ENCODE assay signal across 2 cellular contexts in the genomic region with DNA sequence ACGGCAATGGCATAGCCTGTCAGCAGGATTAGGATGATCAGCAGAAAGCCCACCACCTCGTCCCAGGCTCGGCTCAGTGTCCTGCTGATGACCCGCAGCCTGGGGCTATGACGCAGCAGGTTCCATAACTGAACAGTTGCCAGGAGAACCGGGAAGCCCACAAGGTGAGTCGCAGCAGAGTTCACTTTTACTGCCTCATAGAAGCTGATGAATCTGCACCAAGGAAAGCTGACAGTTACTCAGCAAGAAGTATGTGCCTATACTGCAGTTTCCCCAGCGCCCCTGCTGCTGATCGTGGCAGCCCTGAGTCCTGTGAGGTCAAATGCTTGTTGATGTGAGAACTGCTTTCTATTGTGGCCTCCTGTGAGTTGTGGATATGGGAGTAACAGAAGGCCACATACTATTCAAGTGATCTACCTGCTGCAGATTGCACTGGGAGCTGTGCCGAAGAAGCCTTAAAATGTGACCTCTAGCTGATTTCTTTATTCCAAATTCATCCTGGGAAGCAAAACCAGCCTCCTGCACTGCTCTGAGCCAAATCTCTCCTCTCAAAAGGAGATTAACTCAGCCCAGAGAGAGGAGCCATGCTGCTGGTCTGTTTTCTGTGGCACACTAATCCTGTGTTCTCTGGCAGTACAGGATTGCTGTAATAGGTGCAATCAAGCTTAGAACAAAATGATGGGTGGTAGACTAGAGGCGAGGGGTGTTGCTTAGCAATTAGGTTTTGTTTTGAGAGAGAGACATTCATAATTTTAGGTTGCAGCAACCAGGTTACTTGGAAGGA.
TF ChIP-seq lines count a peak whose summit lies in the region.

No MANE protein-coding gene starts in this region.

TF ChIP-seq in WTC11, 78 proteins besides CTCF, POLR2A, EP300 and RAD21 (continued from another document):
- TF ChIP-seq, protein P1, sequence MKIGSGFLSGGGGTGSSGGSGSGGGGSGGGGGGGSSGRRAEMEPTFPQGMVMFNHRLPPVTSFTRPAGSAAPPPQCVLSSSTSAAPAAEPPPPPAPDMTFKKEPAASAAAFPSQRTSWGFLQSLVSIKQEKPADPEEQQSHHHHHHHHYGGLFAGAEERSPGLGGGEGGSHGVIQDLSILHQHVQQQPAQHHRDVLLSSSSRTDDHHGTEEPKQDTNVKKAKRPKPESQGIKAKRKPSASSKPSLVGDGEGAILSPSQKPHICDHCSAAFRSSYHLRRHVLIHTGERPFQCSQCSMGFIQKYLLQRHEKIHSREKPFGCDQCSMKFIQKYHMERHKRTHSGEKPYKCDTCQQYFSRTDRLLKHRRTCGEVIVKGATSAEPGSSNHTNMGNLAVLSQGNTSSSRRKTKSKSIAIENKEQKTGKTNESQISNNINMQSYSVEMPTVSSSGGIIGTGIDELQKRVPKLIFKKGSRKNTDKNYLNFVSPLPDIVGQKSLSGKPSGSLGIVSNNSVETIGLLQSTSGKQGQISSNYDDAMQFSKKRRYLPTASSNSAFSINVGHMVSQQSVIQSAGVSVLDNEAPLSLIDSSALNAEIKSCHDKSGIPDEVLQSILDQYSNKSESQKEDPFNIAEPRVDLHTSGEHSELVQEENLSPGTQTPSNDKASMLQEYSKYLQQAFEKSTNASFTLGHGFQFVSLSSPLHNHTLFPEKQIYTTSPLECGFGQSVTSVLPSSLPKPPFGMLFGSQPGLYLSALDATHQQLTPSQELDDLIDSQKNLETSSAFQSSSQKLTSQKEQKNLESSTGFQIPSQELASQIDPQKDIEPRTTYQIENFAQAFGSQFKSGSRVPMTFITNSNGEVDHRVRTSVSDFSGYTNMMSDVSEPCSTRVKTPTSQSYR (CRISPR knock-in tag; IDR thresholded peaks at IDR 0.05), result no peak
- TF ChIP-seq OVOL2 (CRISPR knock-in tag; IDR thresholded peaks at IDR 0.05; ENCODE audit: borderline replicate concordance) (no peak), ETV6 (CRISPR knock-in tag; IDR thresholded peaks at IDR 0.05) (no peak), RELA (CRISPR knock-in tag; IDR thresholded peaks at IDR 0.05; ENCODE audit: borderline replicate concordance) (no peak), ZNF121 (CRISPR knock-in tag; IDR thresholded peaks at IDR 0.05) (no peak), ESRRA (CRISPR knock-in tag; IDR thresholded peaks at IDR 0.05; ENCODE audit: borderline replicate concordance) (no peak), CREM (CRISPR knock-in tag; IDR thresholded peaks at IDR 0.05) (no peak), NR3C1 (CRISPR knock-in tag; conservative IDR thresholded peaks at IDR 0.05; ENCODE audit: low read depth) (no peak), NFATC4 (CRISPR knock-in tag; IDR thresholded peaks at IDR 0.05) (no peak), ZNF138 (CRISPR knock-in tag; conservative IDR thresholded peaks at IDR 0.05) (no peak), CBFB (CRISPR knock-in tag; IDR thresholded peaks at IDR 0.05; ENCODE audit: low read depth) (no peak)
- TF ChIP-seq, protein P2, sequence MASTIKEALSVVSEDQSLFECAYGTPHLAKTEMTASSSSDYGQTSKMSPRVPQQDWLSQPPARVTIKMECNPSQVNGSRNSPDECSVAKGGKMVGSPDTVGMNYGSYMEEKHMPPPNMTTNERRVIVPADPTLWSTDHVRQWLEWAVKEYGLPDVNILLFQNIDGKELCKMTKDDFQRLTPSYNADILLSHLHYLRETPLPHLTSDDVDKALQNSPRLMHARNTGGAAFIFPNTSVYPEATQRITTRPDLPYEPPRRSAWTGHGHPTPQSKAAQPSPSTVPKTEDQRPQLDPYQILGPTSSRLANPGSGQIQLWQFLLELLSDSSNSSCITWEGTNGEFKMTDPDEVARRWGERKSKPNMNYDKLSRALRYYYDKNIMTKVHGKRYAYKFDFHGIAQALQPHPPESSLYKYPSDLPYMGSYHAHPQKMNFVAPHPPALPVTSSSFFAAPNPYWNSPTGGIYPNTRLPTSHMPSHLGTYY (CRISPR knock-in tag; IDR thresholded peaks at IDR 0.05), result no peak

TF ChIP-seq in SK-N-SH treated with all-trans-retinoic acid at 6 μM for 48 hours, 23 proteins besides CTCF, POLR2A, EP300 and RAD21 (continued from another document):
- TF ChIP-seq, protein P3, sequence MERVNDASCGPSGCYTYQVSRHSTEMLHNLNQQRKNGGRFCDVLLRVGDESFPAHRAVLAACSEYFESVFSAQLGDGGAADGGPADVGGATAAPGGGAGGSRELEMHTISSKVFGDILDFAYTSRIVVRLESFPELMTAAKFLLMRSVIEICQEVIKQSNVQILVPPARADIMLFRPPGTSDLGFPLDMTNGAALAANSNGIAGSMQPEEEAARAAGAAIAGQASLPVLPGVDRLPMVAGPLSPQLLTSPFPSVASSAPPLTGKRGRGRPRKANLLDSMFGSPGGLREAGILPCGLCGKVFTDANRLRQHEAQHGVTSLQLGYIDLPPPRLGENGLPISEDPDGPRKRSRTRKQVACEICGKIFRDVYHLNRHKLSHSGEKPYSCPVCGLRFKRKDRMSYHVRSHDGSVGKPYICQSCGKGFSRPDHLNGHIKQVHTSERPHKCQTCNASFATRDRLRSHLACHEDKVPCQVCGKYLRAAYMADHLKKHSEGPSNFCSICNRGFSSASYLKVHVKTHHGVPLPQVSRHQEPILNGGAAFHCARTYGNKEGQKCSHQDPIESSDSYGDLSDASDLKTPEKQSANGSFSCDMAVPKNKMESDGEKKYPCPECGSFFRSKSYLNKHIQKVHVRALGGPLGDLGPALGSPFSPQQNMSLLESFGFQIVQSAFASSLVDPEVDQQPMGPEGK (CRISPR knock-in tag; IDR thresholded peaks at IDR 0.05; ENCODE audit: borderline replicate concordance), result no peak
- TF ChIP-seq SNAI2 (CRISPR knock-in tag; IDR thresholded peaks at IDR 0.05) (no peak), BACH2 (CRISPR knock-in tag; IDR thresholded peaks at IDR 0.05; ENCODE audit: borderline replicate concordance) (no peak), ARNTL (CRISPR knock-in tag; IDR thresholded peaks at IDR 0.05; ENCODE audit: borderline replicate concordance, low read depth) (no peak), GLIS3 (CRISPR knock-in tag; IDR thresholded peaks at IDR 0.05) (no peak), ZNF565 (CRISPR knock-in tag; conservative IDR thresholded peaks at IDR 0.05; ENCODE audit: low read depth) (no peak), ESRRG (CRISPR knock-in tag; IDR thresholded peaks at IDR 0.05) (no peak)
- TF ChIP-seq, protein P4, sequence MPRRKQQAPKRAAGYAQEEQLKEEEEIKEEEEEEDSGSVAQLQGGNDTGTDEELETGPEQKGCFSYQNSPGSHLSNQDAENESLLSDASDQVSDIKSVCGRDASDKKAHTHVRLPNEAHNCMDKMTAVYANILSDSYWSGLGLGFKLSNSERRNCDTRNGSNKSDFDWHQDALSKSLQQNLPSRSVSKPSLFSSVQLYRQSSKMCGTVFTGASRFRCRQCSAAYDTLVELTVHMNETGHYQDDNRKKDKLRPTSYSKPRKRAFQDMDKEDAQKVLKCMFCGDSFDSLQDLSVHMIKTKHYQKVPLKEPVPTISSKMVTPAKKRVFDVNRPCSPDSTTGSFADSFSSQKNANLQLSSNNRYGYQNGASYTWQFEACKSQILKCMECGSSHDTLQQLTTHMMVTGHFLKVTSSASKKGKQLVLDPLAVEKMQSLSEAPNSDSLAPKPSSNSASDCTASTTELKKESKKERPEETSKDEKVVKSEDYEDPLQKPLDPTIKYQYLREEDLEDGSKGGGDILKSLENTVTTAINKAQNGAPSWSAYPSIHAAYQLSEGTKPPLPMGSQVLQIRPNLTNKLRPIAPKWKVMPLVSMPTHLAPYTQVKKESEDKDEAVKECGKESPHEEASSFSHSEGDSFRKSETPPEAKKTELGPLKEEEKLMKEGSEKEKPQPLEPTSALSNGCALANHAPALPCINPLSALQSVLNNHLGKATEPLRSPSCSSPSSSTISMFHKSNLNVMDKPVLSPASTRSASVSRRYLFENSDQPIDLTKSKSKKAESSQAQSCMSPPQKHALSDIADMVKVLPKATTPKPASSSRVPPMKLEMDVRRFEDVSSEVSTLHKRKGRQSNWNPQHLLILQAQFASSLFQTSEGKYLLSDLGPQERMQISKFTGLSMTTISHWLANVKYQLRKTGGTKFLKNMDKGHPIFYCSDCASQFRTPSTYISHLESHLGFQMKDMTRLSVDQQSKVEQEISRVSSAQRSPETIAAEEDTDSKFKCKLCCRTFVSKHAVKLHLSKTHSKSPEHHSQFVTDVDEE (CRISPR knock-in tag; IDR thresholded peaks at IDR 0.05), result no peak
